In genomic region chr21:44262338-44263048, GRCh38 we compare ENCODE assay signal across 28 cellular contexts. TPM values are rescaled to one million over a fixed set of nuclear protein-coding genes. Genes with fewer than 3 reads are reported as not detected.
DNase-seq lines count a peak whose midpoint lies in the region; ATAC-seq and TF ChIP-seq lines count a peak whose summit lies in the region.
"Had no signal": no experiment of that assay in that cellular context is flagged by ENCODE, and none has a peak within 500 bp of the region (broad histone marks: within the 10 kb centered on the region; RNA-seq: fewer than 3 reads in every experiment).

No MANE protein-coding gene starts in this region.

- no peak overlapping the region for H3K4me2 ChIP-seq in osteoblast (ENCODE audit: insufficient read depth, low read length)

- TF ChIP-seq CTCF in endodermal cell (conservative IDR thresholded peaks at IDR 0.05) (no peak), osteoblast (IDR thresholded peaks at IDR 0.05; ENCODE audit: extremely low read depth, low read depth, low read length) (no peak)

- no peaks in the 10 kb centered on the region for H3K4me1 Mint-ChIP-seq in stimulated activated naive CD8-positive, alpha-beta T cell treated with anti-CD3 and anti-CD28 coated beads, Interleukin-15, amount 100 ng/mL, for 72 hours
- peaks cover 7% of the 10 kb centered on the region for H3K4me1 Mint-ChIP-seq in endodermal cell
- H3K4me1 Mint-ChIP-seq: CD4-positive, CD25-positive, alpha-beta regulatory T cell had no signal

- H3K27me3 Mint-ChIP-seq in stimulated activated naive CD8-positive, alpha-beta T cell treated with anti-CD3 and anti-CD28 coated beads, Interleukin-15, amount 100 ng/mL, for 72 hours, result no peaks in the 10 kb centered on the region
- H3K27me3 Mint-ChIP-seq in endodermal cell (ENCODE audit: insufficient read depth), result no peaks in the 10 kb centered on the region
- H3K27me3 Mint-ChIP-seq: CD4-positive, CD25-positive, alpha-beta regulatory T cell had no signal

- H3K4me3 ChIP-seq in endodermal cell (ENCODE audit: low read length) (no peak overlapping the region), osteoblast (ENCODE audit: insufficient read depth, low read length) (no peak overlapping the region)
- H3K4me3 ChIP-seq: BLaER1, GM23338, K562, SJCRH30 had no signal

- H3K27me3 ChIP-seq in endodermal cell (ENCODE audit: control insufficient read depth, insufficient read depth, low read length, poor library complexity, severe bottlenecking) (no peaks in the 10 kb centered on the region), osteoblast (ENCODE audit: insufficient read depth, low read length) (peaks cover 2% of the 10 kb centered on the region)
- H3K27me3 ChIP-seq: BLaER1, SJCRH30 had no signal

- H2AFZ ChIP-seq in osteoblast (ENCODE audit: low read length), result no peak overlapping the region

- no peaks in the 10 kb centered on the region for H3K79me2 ChIP-seq in osteoblast (ENCODE audit: insufficient read depth, low read length)

- no peak overlapping the region for H3K4me3 Mint-ChIP-seq in stimulated activated naive CD8-positive, alpha-beta T cell treated with anti-CD3 and anti-CD28 coated beads, Interleukin-15, amount 100 ng/mL, for 72 hours
- H3K4me3 Mint-ChIP-seq in endodermal cell, result no peak overlapping the region
- H3K4me3 Mint-ChIP-seq: CD4-positive, CD25-positive, alpha-beta regulatory T cell; GM23338 had no signal

- WGBS in endodermal cell (ENCODE audit: insufficient coverage in 1 of 2, insufficient read length in 1 of 2), 2 experiments, result 85 to 86% methylated on average over 1 to 10 of the region's 12 CpGs

- H3K27ac ChIP-seq in endodermal cell (ENCODE audit: low read depth, low read length) (no peak overlapping the region), osteoblast (ENCODE audit: low read depth, low read length) (no peak overlapping the region)
- H3K27ac ChIP-seq: SJCRH30 had no signal

- peak; percentile 34 for ATAC-seq in stimulated activated naive CD8-positive, alpha-beta T cell treated with anti-CD3 and anti-CD28 coated beads, Interleukin-15, amount 100 ng/mL, for 72 hours
- no peak for ATAC-seq in stimulated activated naive CD8-positive, alpha-beta T cell treated with anti-CD3 and anti-CD28 coated beads, Interleukin-15, Interleukin-2, amounts not matched to agents 100 U/mL and 50 U/mL, for 24 hours
- ATAC-seq in HG03039 (IDR thresholded peaks at IDR 0.05; ENCODE audit: unreplicated experiment), result no peak
- ATAC-seq: K562, PC-3, Right ventricle myocardium inferior, SK-N-SH treated with all-trans-retinoic acid at 6 μM for 48 hours had no signal

- no peaks in the 10 kb centered on the region for H3K36me3 Mint-ChIP-seq in endodermal cell (ENCODE audit: low read depth)
- H3K36me3 Mint-ChIP-seq: CD4-positive, CD25-positive, alpha-beta regulatory T cell had no signal

- no peaks in the 10 kb centered on the region for H4K20me1 ChIP-seq in osteoblast (ENCODE audit: insufficient read depth, low read length)
- H4K20me1 ChIP-seq: BLaER1 had no signal

- peaks cover 8% of the 10 kb centered on the region for H3K4me1 ChIP-seq in endodermal cell (ENCODE audit: control insufficient read depth, insufficient read depth, low read length)
- H3K4me1 ChIP-seq in osteoblast (ENCODE audit: insufficient read depth, low read length), result no peaks in the 10 kb centered on the region
- H3K4me1 ChIP-seq: SJCRH30 had no signal

- H3K9me3 ChIP-seq in endodermal cell (ENCODE audit: control insufficient read depth, low read length), result no peaks in the 10 kb centered on the region
- no peaks in the 10 kb centered on the region for H3K9me3 ChIP-seq in osteoblast (ENCODE audit: low read depth, low read length)
- H3K9me3 ChIP-seq: BLaER1, SJCRH30 had no signal

- no peak overlapping the region for H3K27ac Mint-ChIP-seq in stimulated activated naive CD8-positive, alpha-beta T cell treated with anti-CD3 and anti-CD28 coated beads, Interleukin-15, amount 100 ng/mL, for 72 hours
- no peak overlapping the region for H3K27ac Mint-ChIP-seq in endodermal cell
- H3K27ac Mint-ChIP-seq: CD4-positive, CD25-positive, alpha-beta regulatory T cell; GM23338 had no signal

- no peaks in the 10 kb centered on the region for H3K9me3 Mint-ChIP-seq in stimulated activated naive CD8-positive, alpha-beta T cell treated with anti-CD3 and anti-CD28 coated beads, Interleukin-15, amount 100 ng/mL, for 72 hours
- H3K9me3 Mint-ChIP-seq in endodermal cell, result no peaks in the 10 kb centered on the region
- H3K9me3 Mint-ChIP-seq: CD4-positive, CD25-positive, alpha-beta regulatory T cell; GM23338 had no signal

- H3K36me3 ChIP-seq in endodermal cell (ENCODE audit: control insufficient read depth, insufficient read depth, low read length) (no peaks in the 10 kb centered on the region), osteoblast (ENCODE audit: insufficient read depth, low read length) (no peaks in the 10 kb centered on the region)
- H3K36me3 ChIP-seq: BLaER1, SJCRH30 had no signal

- no peak overlapping the region for H3K9ac ChIP-seq in endodermal cell (ENCODE audit: extremely low read depth, low read length, poor library complexity, severe bottlenecking)

- no peak for DNase-seq in stimulated activated naive CD8-positive, alpha-beta T cell treated with anti-CD3 and anti-CD28 coated beads, Interleukin-15, amount 100 ng/mL, for 72 hours
- DNase-seq in stimulated activated naive CD8-positive, alpha-beta T cell treated with anti-CD3 and anti-CD28 coated beads, Interleukin-15, Interleukin-2, amounts not matched to agents 100 U/mL and 50 U/mL, for 24 hours, result no peak
- peak; percentile 37 for DNase-seq in endodermal cell
- DNase-seq in osteoblast (ENCODE audit: insufficient read length, low spot score, missing footprints), result peak; percentile 67
- DNase-seq in GDM1 (lab: John Stamatoyannopoulos, UW), result no peak
- DNase-seq in GM03348 (ENCODE audit: low spot score), result no peak
- DNase-seq: CD4-positive, CD25-positive, alpha-beta regulatory T cell; HCEC 1CT; Kasumi-1; NCI-H1092 treated with DMSO at 0.1 percent for 48 hours; NCI-H1436 treated with DMSO at 0.1 percent for 48 hours; NCI-H187 treated with DMSO at 0.1 percent for 48 hours; NCI-H524; NCI-H748 treated with DMSO at 0.1 percent for 48 hours; NK-92 treated with Interleukin-12 subunit alpha and Interleukin-12 subunit beta, amount 100 ng/mL, for 24 hours; PC-3; SJCRH30 had no signal

RNA-seq across cellular contexts. Expression of gene DNMT3L, which starts 0.8 kb away (rescaled TPM):
- total RNA-seq in endodermal cell, result 1 to 10 TPM in 1 of 2 donors, not detected in 1; 1.3 TPM
- polyA plus RNA-seq in endodermal cell (2013, experiment 1 of 2), result 0.53 TPM
- not detected for polyA plus RNA-seq in endodermal cell (2013, experiment 2 of 2)
- not detected in 2 replicates for total RNA-seq in osteoblast
- total RNA-seq: A172; CD4-positive, CD25-positive, alpha-beta regulatory T cell; GM23338; HT1080; K562; M059J; PC-3; Right ventricle myocardium inferior; SJCRH30 had no signal
- polyA plus RNA-seq: CD4-positive, CD25-positive, alpha-beta regulatory T cell had no signal

RNA-seq across cellular contexts. Expression of gene ICOSLG, which starts 21.8 kb away (rescaled TPM):
- 1 to 10 TPM; 5.3 to 5.8 TPM for total RNA-seq in endodermal cell
- 1.9 TPM for polyA plus RNA-seq in endodermal cell (2013, experiment 1 of 2)
- 1.1 TPM for polyA plus RNA-seq in endodermal cell (2013, experiment 2 of 2)
- total RNA-seq in osteoblast, result 0.29 TPM in 1 of 2 replicates, not detected in the other
- total RNA-seq: SJCRH30 had no signal

RNA-seq across cellular contexts. Expression of gene AIRE, which starts 23.2 kb away (rescaled TPM):
- total RNA-seq in endodermal cell, result 1 to 10 TPM; 1.2 to 2.7 TPM
- polyA plus RNA-seq in endodermal cell (2013, experiment 1 of 2), result 0.57 TPM
- polyA plus RNA-seq in endodermal cell (2013, experiment 2 of 2), result 0.46 TPM
- total RNA-seq in osteoblast, result not detected in 2 replicates
- total RNA-seq: A172, HepG2, HT1080, K562, M059J, PC-3, Right ventricle myocardium inferior, RPMI7951 had no signal
- polyA plus RNA-seq: GM23338, HepG2 had no signal

RNA-seq across cellular contexts. Expression of gene PFKL, which starts 37.4 kb away (rescaled TPM):
- 100 to 1,000 TPM; 195 to 198 TPM for total RNA-seq in endodermal cell
- polyA plus RNA-seq in endodermal cell (2013, experiment 1 of 2), result 97.2 TPM
- 95.3 TPM for polyA plus RNA-seq in endodermal cell (2013, experiment 2 of 2)
- 93.1 and 114 TPM in 2 replicates for total RNA-seq in osteoblast

Comparison
In these comparisons a context has a peak if more than half of its experiments do, and no peak if none do; other contexts are left out.
1. DNase-seq: peak in endodermal cell (single experiment) and osteoblast (single experiment); none in stimulated activated naive CD8-positive, alpha-beta T cell treated with anti-CD3 and anti-CD28 coated beads, Interleukin-15, amount 100 ng/mL, for 72 hours (0 of 2), stimulated activated naive CD8-positive, alpha-beta T cell treated with anti-CD3 and anti-CD28 coated beads, Interleukin-15, Interleukin-2, amounts not matched to agents 100 U/mL and 50 U/mL, for 24 hours (single experiment), GDM1 (single experiment) and GM03348 (single experiment).